ENCODE assay signal across 8 cellular contexts in genomic region chr17:60134396-60135159, GRCh38. TPM values are rescaled to one million over a fixed set of nuclear protein-coding genes. Genes with fewer than 3 reads are reported as not detected.
DNase-seq lines count a peak whose midpoint lies in the region; ATAC-seq and TF ChIP-seq lines count a peak whose summit lies in the region.

No MANE protein-coding gene starts in this region.

- peak overlapping the region; percentile 86 to 90 for H3K4me3 ChIP-seq in duodenal mucosa (ENCODE audit: low read depth in 1 of 2, low read length in 2 of 2)
- H3K4me3 ChIP-seq in mesodermal cell (ENCODE audit: extremely low read depth, insufficient read depth, low read length, poor library complexity, severe bottlenecking), result peak overlapping the region; percentile 65
- peak overlapping the region; percentile 75 for H3K4me3 ChIP-seq in upper lobe of right lung

- peaks cover 14 to 15% of the 10 kb centered on the region in 2 donors for H3K27me3 ChIP-seq in duodenal mucosa (ENCODE audit: control insufficient read depth in 1 of 2, insufficient read depth in 2 of 2, low read length in 2 of 2)
- peaks cover 22% of the 10 kb centered on the region for H3K27me3 ChIP-seq in upper lobe of right lung

- peak; percentile 13 for ATAC-seq in GM21526 (IDR thresholded peaks at IDR 0.05; ENCODE audit: low FRiP score, unreplicated experiment)
- peak; percentile 15 for ATAC-seq in upper lobe of right lung
- no peak for ATAC-seq in GM19455 (IDR thresholded peaks at IDR 0.05; ENCODE audit: unreplicated experiment)

- TF ChIP-seq CTCF in upper lobe of right lung (IDR thresholded peaks at IDR 0.05), result no peak

- H3K27ac ChIP-seq in duodenal mucosa (ENCODE audit: low read depth, low read length) (no peak overlapping the region), mesodermal cell (ENCODE audit: low read depth, low read length, severe bottlenecking) (no peak overlapping the region), upper lobe of right lung (peak overlapping the region; percentile 80)

- no peaks in the 10 kb centered on the region for H3K9me3 ChIP-seq in duodenal mucosa (ENCODE audit: control insufficient read depth in 1 of 2, low read length in 2 of 2)
- H3K9me3 ChIP-seq in mesodermal cell (ENCODE audit: control insufficient read depth, low read length), result no peaks in the 10 kb centered on the region
- H3K9me3 ChIP-seq in upper lobe of right lung, result no peaks in the 10 kb centered on the region

- intact Hi-C loops in upper lobe of right lung (cut with DNase I), result no loop called here

- no peaks in the 10 kb centered on the region for H3K36me3 ChIP-seq in duodenal mucosa (ENCODE audit: control insufficient read depth in 1 of 2, insufficient read depth in 2 of 2, low read length in 2 of 2)
- peaks cover 10% of the 10 kb centered on the region for H3K36me3 ChIP-seq in mesodermal cell (ENCODE audit: control insufficient read depth, insufficient read depth, low read length)
- H3K36me3 ChIP-seq in upper lobe of right lung, result no peaks in the 10 kb centered on the region

- peaks cover 13 to 20% of the 10 kb centered on the region in 2 donors for H3K4me1 ChIP-seq in duodenal mucosa (ENCODE audit: control insufficient read depth in 1 of 2, insufficient read depth in 2 of 2, low read length in 2 of 2)
- H3K4me1 ChIP-seq in mesodermal cell (ENCODE audit: control insufficient read depth, insufficient read depth, low read length, poor library complexity, severe bottlenecking), result no peaks in the 10 kb centered on the region
- H3K4me1 ChIP-seq in upper lobe of right lung, result peaks cover 19% of the 10 kb centered on the region

- in situ Hi-C loops in SK-MEL-5 (cut with HindIII; ENCODE audit: low pct_unique_long_range_greater_than_20kb, low sequenced_read_pairs), result no loop called here

- DNase-seq in AG08396 (ENCODE audit: low spot score) (peak; percentile 62), SK-MEL-5 (ENCODE audit: low read depth, low spot score) (peak; percentile 30), upper lobe of right lung (peak; percentile 53), activated gamma-delta T cell treated with Interleukin-2 at 50 U/mL for 16 hours (no peak)

- H3K9ac ChIP-seq in duodenal mucosa (ENCODE audit: low read depth in 1 of 2, low read length in 2 of 2), result peak overlapping the region; percentile 50 to 69

- WGBS in mesodermal cell (ENCODE audit: insufficient coverage in 2 of 2), 2 experiments, result 22 to 33% methylated on average over 9 to 10 of the region's 16 CpGs

RNA-seq across cellular contexts. Expression of gene CA4, which starts 15.2 kb away (rescaled TPM):
- not detected in 2 replicates for total RNA-seq in SK-MEL-5 (2014; rRNA removed; shearing (Covaris generic))
- not detected in 2 replicates for polyA plus RNA-seq in SK-MEL-5 (2015; cell fraction: cytosol; rRNA removed)
- not detected in 2 replicates for polyA plus RNA-seq in SK-MEL-5 (2015; cell fraction: nucleus; rRNA removed)
- polyA plus RNA-seq in mesodermal cell (2013, experiment 1 of 2), result 0.44 TPM
- 0.46 TPM for polyA plus RNA-seq in mesodermal cell (2013, experiment 2 of 2)
- 73.1 TPM for total RNA-seq in upper lobe of right lung

RNA-seq across cellular contexts. Expression of gene HEATR6, which starts 55.9 kb away (rescaled TPM):
- 27.1 and 28.1 TPM in 2 replicates for total RNA-seq in SK-MEL-5 (2014; rRNA removed; shearing (Covaris generic))
- polyA plus RNA-seq in SK-MEL-5 (2015; cell fraction: cytosol; rRNA removed), result 26.6 and 27.3 TPM in 2 replicates
- 72.3 and 99.7 TPM in 2 replicates for polyA plus RNA-seq in SK-MEL-5 (2015; cell fraction: nucleus; rRNA removed)
- 18.6 TPM for polyA plus RNA-seq in mesodermal cell (2013, experiment 1 of 2)
- 17.0 TPM for polyA plus RNA-seq in mesodermal cell (2013, experiment 2 of 2)
- 26.9 TPM for total RNA-seq in upper lobe of right lung

Comparison
In these comparisons a context has a peak if more than half of its experiments do, and no peak if none do; other contexts are left out.
1. RNA of gene CA4, which starts 15.2 kb away (total RNA-seq): 73.1 TPM in upper lobe of right lung (single experiment); not detected in SK-MEL-5; every median in the first group is over 10 times any median in the second.
2. Peak in every context shown above with its lines, with median percentiles within 50 percentile points of each other: H3K4me3 ChIP-seq.